In the genomic region with DNA sequence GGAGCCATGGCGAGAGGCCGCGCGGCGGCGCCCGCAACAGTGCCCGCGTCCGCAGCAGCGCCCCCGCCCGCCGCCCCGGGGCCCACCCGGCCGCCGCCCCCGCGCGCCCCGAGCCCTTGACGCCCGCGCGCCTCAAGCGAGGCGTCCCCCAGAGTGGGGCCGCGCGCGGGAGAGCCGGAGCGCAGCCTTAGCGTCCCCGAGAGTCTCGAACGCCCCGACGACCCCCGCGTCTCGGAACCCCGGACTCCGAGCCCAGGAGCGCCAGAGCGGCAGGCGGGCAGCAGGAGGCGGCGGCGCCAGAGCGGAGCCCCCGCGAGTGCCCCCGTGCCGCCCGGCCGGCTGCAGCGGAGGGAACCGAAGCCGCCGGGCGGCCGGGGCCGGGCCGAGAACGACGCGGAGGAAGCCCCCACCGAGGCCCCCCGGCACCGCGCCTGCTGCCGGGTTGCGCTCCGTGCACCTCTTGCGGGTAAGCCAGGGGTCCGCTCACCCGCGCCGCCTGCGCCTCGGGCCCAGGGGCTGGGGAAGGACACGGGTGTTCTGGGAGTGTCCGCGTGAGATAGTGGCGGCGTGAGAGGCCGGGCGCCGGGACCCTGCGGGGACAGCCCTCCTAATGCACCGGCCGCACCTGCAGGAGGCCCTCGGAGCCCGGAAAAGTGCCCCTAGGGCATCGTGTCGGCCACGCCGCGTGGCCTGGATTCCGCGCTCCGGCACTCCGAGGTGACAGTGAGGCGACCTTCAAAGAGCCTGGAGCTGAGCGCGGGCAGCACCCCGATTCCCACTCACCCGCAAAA, we compare ENCODE assay signal across 9 cellular contexts. TPM values are rescaled to one million over a fixed set of nuclear protein-coding genes. Genes with fewer than 3 reads are reported as not detected.
DNase-seq lines count a peak whose midpoint lies in the region; ATAC-seq, FAIRE-seq and TF ChIP-seq lines count a peak whose summit lies in the region.
"Had no signal": no experiment of that assay in that cellular context is flagged by ENCODE, and none has a peak within 500 bp of the region (broad histone marks: within the 10 kb centered on the region; RNA-seq: fewer than 3 reads in every experiment).

No MANE protein-coding gene starts in this region.

- peaks cover 15% of the 10 kb centered on the region for H3F3A ChIP-seq in SK-N-SH (replicated peaks; ENCODE audit: insufficient read depth)

- H3K27ac ChIP-seq in SK-N-SH (ENCODE audit: low read depth in 2 of 2, low read length in 1 of 2), result peak overlapping the region in 1 of 2 experiments; percentile 58; a peak in 2 of 4 replicates
- H3K27ac ChIP-seq in K562 (ENCODE audit: extremely low read depth, low read depth, low read length), result peak overlapping the region; percentile 90
- H3K27ac ChIP-seq in kidney (ENCODE audit: low read depth in 2 of 2, low read length in 2 of 2), result peak overlapping the region; percentile 82 to 83

- H3K4me1 ChIP-seq in SK-N-SH (ENCODE audit: control insufficient read depth in 1 of 2, insufficient read depth in 2 of 2, low read depth in 1 of 2, low read length in 1 of 2) (peaks cover 5 to 11% of the 10 kb centered on the region in 2 experiments; a peak in 2 of 4 replicates), K562 (replicated peaks in 1 of 2; ENCODE audit: control insufficient read depth in 2 of 2, insufficient read depth in 2 of 2, low read length in 2 of 2) (peaks cover 16 to 23% of the 10 kb centered on the region in 2 experiments), kidney (ENCODE audit: control insufficient read depth in 1 of 2, insufficient read depth in 1 of 2, low read depth in 1 of 2, low read length in 2 of 2) (peaks cover 7 to 11% of the 10 kb centered on the region in 2 donors)

- H3K4me3 ChIP-seq in SK-N-SH (ENCODE audit: low read depth in 2 of 2, low read length in 1 of 2), result peak overlapping the region; percentile 77 to 95
- peak overlapping the region; percentile 85 for H3K4me3 ChIP-seq in K562
- peak overlapping the region; percentile 85 to 88 for H3K4me3 ChIP-seq in kidney (ENCODE audit: low read length in 2 of 2)

- DNase-seq in GM13977 (ENCODE audit: low spot score) (peak; percentile 42), SK-N-SH (peak; percentile 82), K562 (ENCODE audit: extremely low read depth in 1 of 4, low spot score in 3 of 4) (peak; percentile 45 to 96 (median 78)), kidney (peak; percentile 85), NCI-H446 treated with DMSO at 0.1 percent for 48 hours (lab: John Stamatoyannopoulos, UW) (no peak), HPDE6-E6E7 (ENCODE audit: extremely low spot score) (no peak)
- DNase-seq in stimulated activated CD4-positive, alpha-beta T cell treated with anti-CD3 and anti-CD28 coated beads, Interleukin-2, amount 100 ng/mL, for 48 hours, result peak; percentile 21 to 34

- peak overlapping the region; percentile 44; the same call in 1 of the 2 replicates for H2AFZ ChIP-seq in SK-N-SH (ENCODE audit: low read depth)
- H2AFZ ChIP-seq in K562 (ENCODE audit: low read depth, low read length), result peak overlapping the region; percentile 79

- WGBS in SK-N-SH (ENCODE audit: low lambda C conversion rate), result under 1% methylated on average over 43 of the region's 110 CpGs
- WGBS in K562 (ENCODE audit: insufficient coverage, low coverage, missing lambda C conversion rate), result under 1% methylated on average over 58 of the region's 110 CpGs

- BruUV-seq in K562 (replicated peaks; lab: Mats Ljungman, UMichigan), result no TSS peak

- FAIRE-seq in K562 (lab: Jason Lieb, UNC) (no peak), kidney (lab: Jason Lieb, UNC) (no peak)
- FAIRE-seq: colon had no signal

- H3K27me3 ChIP-seq in SK-N-SH (ENCODE audit: insufficient read depth) (no peaks in the 10 kb centered on the region), K562 (ENCODE audit: control insufficient read depth in 2 of 2, insufficient read depth in 2 of 2, low read length in 2 of 2) (no peaks in the 10 kb centered on the region; a peak in 1 of 5 replicates)

- no peaks in the 10 kb centered on the region for H3K9me2 ChIP-seq in SK-N-SH

- POLR2A ChIA-PET in SK-N-SH (lab: Yijun Ruan, JAX), result no interaction called here
- POLR2A ChIA-PET in K562 (lab: Yijun Ruan, JAX), result interaction anchor here (0.6 to 3.3 kb wide), 8 partner anchors 8 to 812 kb away, joined by 3 to 27 read pairs (median 5); no protein-coding TSS in a partner anchor

- no peaks in the 10 kb centered on the region for H3K9me1 ChIP-seq in K562 (ENCODE audit: control insufficient read depth, insufficient read depth, low read length)

- in situ Hi-C loops in GM13977 (cut with MboI; ENCODE audit: low pct_unique_long_range_greater_than_20kb, low sequenced_read_pairs, unreplicated experiment), result no loop called here
- in situ Hi-C loops in K562 (cut with MboI), result no loop called here

- CTCF ChIA-PET in SK-N-SH (lab: Yijun Ruan, JAX) (interaction anchor here (0.7 to 6.5 kb wide), 6 partner anchors 16 to 86 kb away, joined by 3 to 51 read pairs (median 4); no protein-coding TSS in a partner anchor), K562 (lab: Yijun Ruan, JAX; ENCODE audit: low intra/inter-chr PET ratio) (interaction anchor here (1.4 kb wide), 1 partner anchor 86 kb away, joined by 6 read pairs; no protein-coding TSS in a partner anchor)

- H4K20me1 ChIP-seq in SK-N-SH (ENCODE audit: insufficient read depth) (no peaks in the 10 kb centered on the region), K562 (replicated peaks; ENCODE audit: control insufficient read depth, insufficient read depth, low read length) (peaks cover 6% of the 10 kb centered on the region; the same call in 1 of the 2 replicates)

- no peak for TF ChIP-seq EP300 in SK-N-SH (IDR thresholded peaks at IDR 0.05; ENCODE audit: borderline replicate concordance in 1 of 2, low read depth in 1 of 2, low read length in 1 of 2)
- TF ChIP-seq EP300 in K562 (IDR thresholded peaks at IDR 0.05; ENCODE audit: low read length), result no peak

- ATAC-seq in HG02759 (IDR thresholded peaks at IDR 0.05; ENCODE audit: unreplicated experiment) (peak; percentile 14), K562 (peak; percentile 54)

- H3K4me2 ChIP-seq in SK-N-SH, result peak overlapping the region; percentile 99
- H3K4me2 ChIP-seq in K562 (ENCODE audit: insufficient read depth, low read length), result peak overlapping the region; percentile 88

- TF ChIP-seq POLR2A in K562 (conservative IDR thresholded peaks at IDR 0.05), result 0 out of 2 replicates have a peak, but pooled peaks have one; percentile 22

- TF ChIP-seq CTCF in GM13977 (IDR thresholded peaks at IDR 0.05; ENCODE audit: extremely low read depth, insufficient read depth, missing control alignments) (peak; percentile 38), SK-N-SH (IDR thresholded peaks at IDR 0.05) (0 out of 2 replicates have a peak, but pooled peaks have one; percentile 8), K562 (IDR thresholded peaks at IDR 0.05 in 2 of 3, conservative IDR thresholded peaks at IDR 0.05 in 1 of 3; ENCODE audit: insufficient read depth in 2 of 3, low read depth in 1 of 3, low read length in 3 of 3) (peak in 2 of 3 experiments; percentile 18 to 24; a peak in 1 of 6 replicates), kidney (IDR thresholded peaks at IDR 0.05; ENCODE audit: borderline replicate concordance, extremely low read depth, insufficient read depth) (no peak)

- peak; percentile 9; the same call in 1 of the 2 replicates for TF ChIP-seq RAD21 in SK-N-SH (IDR thresholded peaks at IDR 0.05; ENCODE audit: low read length)
- peak in 1 of 2 experiments; percentile 12; a peak in 1 of 4 replicates for TF ChIP-seq RAD21 in K562 (CRISPR knock-in tag; conservative IDR thresholded peaks at IDR 0.05 in 1 of 2, IDR thresholded peaks at IDR 0.05 in 1 of 2)

- H3K79me2 ChIP-seq in SK-N-SH (ENCODE audit: insufficient read depth), result peaks cover 48% of the 10 kb centered on the region
- H3K79me2 ChIP-seq in K562 (ENCODE audit: control insufficient read depth, insufficient read depth, low read length), result peaks cover 47% of the 10 kb centered on the region

- H3K9me3 ChIP-seq in SK-N-SH (no peaks in the 10 kb centered on the region), K562 (replicated peaks; ENCODE audit: control insufficient read depth, insufficient read depth, low read depth, low read length) (no peaks in the 10 kb centered on the region), kidney (ENCODE audit: control insufficient read depth in 1 of 2, low read length in 2 of 2) (no peaks in the 10 kb centered on the region)

- peak overlapping the region; percentile 77 for H3K9ac ChIP-seq in SK-N-SH
- peak overlapping the region; percentile 84 to 97 for H3K9ac ChIP-seq in K562 (ENCODE audit: insufficient read depth in 1 of 2, low read depth in 2 of 2, low read length in 2 of 2)
- H3K9ac ChIP-seq in kidney (ENCODE audit: low read length in 2 of 2), result peak overlapping the region; percentile 88 to 90

- intact Hi-C loops in K562 (cut with micrococcal nuclease), result loop anchor here (2.0 kb wide), 1 partner anchor 85 kb away; no protein-coding TSS in a partner anchor
- intact Hi-C loops in kidney (cut with DNase I), result loop anchor here (10.0 kb wide), 1 partner anchor 61 kb away; no protein-coding TSS in a partner anchor

- no peaks in the 10 kb centered on the region for H3K36me3 ChIP-seq in SK-N-SH (replicated peaks in 1 of 2; ENCODE audit: control insufficient read depth in 1 of 2, insufficient read depth in 2 of 2, low read length in 1 of 2)
- no peaks in the 10 kb centered on the region; the same call in 2 of the 3 replicates for H3K36me3 ChIP-seq in K562 (ENCODE audit: control insufficient read depth, insufficient read depth, low read length)
- no peaks in the 10 kb centered on the region for H3K36me3 ChIP-seq in kidney (ENCODE audit: control insufficient read depth in 1 of 2, insufficient read depth in 2 of 2, low read length in 2 of 2)

RNA-seq across cellular contexts. Expression of a gene that starts 51.9 kb away (rescaled TPM):
- polyA plus RNA-seq in SK-N-SH (2012; rRNA removed), result 6.2 and 7.8 TPM in 2 replicates
- polyA plus RNA-seq in SK-N-SH (2012; cell fraction: cytosol; rRNA removed), result 8.2 and 11.4 TPM in 2 replicates
- polyA plus RNA-seq in SK-N-SH (2012; cell fraction: nucleus; rRNA removed), result 8.6 and 12.6 TPM in 2 replicates
- total RNA-seq in K562 (2011; cell fraction: chromatin; rRNA removed; ENCODE audit: low replicate concordance), result 5.5 and 12.7 TPM in 2 replicates
- 3.6 and 3.8 TPM in 2 replicates for total RNA-seq in K562 (2011; cell fraction: nucleolus; rRNA removed)
- total RNA-seq in K562 (2011; cell fraction: nucleoplasm; rRNA removed), result 5.5 and 6.0 TPM in 2 replicates
- 2.9 and 5.7 TPM in 2 replicates for total RNA-seq in K562 (2014; rRNA removed)
- total RNA-seq in K562 (2014; rRNA removed; fragmentation: Illumina TruSeq; extraction: Trizol), result 5.2 and 5.9 TPM in 2 replicates
- 4.6 and 4.8 TPM in 2 replicates for total RNA-seq in K562 (2015; rRNA removed; fragmentation: Illumina TruSeq; extraction: Trizol)
- 3.1 and 3.3 TPM in 2 replicates for total RNA-seq in K562 (2021)
- 2.1 and 3.2 TPM in 2 replicates for polyA plus RNA-seq in K562 (2011; rRNA removed)
- 0.95 and 0.99 TPM in 2 replicates for polyA plus RNA-seq in K562 (2011; cell fraction: cytosol; rRNA removed)
- polyA plus RNA-seq in K562 (2011; cell fraction: nucleus; rRNA removed), result 2.9 and 3.5 TPM in 2 replicates
- polyA plus RNA-seq in K562 (2012), result 1.4 and 3.2 TPM in 2 replicates
- 3.0 and 3.7 TPM in 2 replicates for polyA plus RNA-seq in K562 (2014; fragmentation: Illumina TruSeq; extraction: Trizol)
- 1 to 10 TPM; 3.4 to 5.4 TPM for polyA plus RNA-seq in K562 (2014; fragmentation: Nextera tagmentation; extraction: Ambion mirVana)
- 2.9 and 3.5 TPM in 2 replicates for polyA plus RNA-seq in K562 (2014; rRNA removed)
- 3.1 and 5.1 TPM in 2 replicates for polyA minus RNA-seq in K562 (2011; rRNA and poly(A)+ RNA removed)
- polyA minus RNA-seq in K562 (2011; cell fraction: cytosol; rRNA and poly(A)+ RNA removed), result 2.3 TPM in 1 of 2 replicates, not detected in the other
- 6.5 and 6.6 TPM in 2 replicates for polyA minus RNA-seq in K562 (2011; cell fraction: nucleus; rRNA and poly(A)+ RNA removed)
- 20.5 TPM for total RNA-seq in kidney
- 4.6 TPM for polyA plus RNA-seq in kidney (ENCODE audit: insufficient read depth, low read depth, low replicate concordance)

Comparison
In these comparisons a context has a peak if more than half of its experiments do, and no peak if none do; other contexts are left out.
1. DNase-seq: peak in GM13977 (single experiment), SK-N-SH (single experiment), K562 (4 of 4), kidney (single experiment) and stimulated activated CD4-positive, alpha-beta T cell treated with anti-CD3 and anti-CD28 coated beads, Interleukin-2, amount 100 ng/mL, for 48 hours (2 of 2); none in NCI-H446 treated with DMSO at 0.1 percent for 48 hours (single experiment) and HPDE6-E6E7 (single experiment).
2. Peak in every context shown above with its lines, with median percentiles within 50 percentile points of each other: H3K4me3 ChIP-seq and H3K9ac ChIP-seq.